In genomic region chr3:105614288-105615030, GRCh38 we compare ENCODE assay signal across 27 cellular contexts.
DNase-seq lines count a peak whose midpoint lies in the region; ATAC-seq and TF ChIP-seq lines count a peak whose summit lies in the region.
"Had no signal": no experiment of that assay in that cellular context is flagged by ENCODE, and none has a peak within 500 bp of the region (broad histone marks: within the 10 kb centered on the region; RNA-seq: fewer than 3 reads in every experiment).

No MANE protein-coding gene starts in this region.

- H2BK5ac ChIP-seq in mesenchymal stem cell (ENCODE audit: low read depth, low read length, poor library complexity, severe bottlenecking) = no peak overlapping the region

- no peak overlapping the region for H3K27ac Mint-ChIP-seq in Caco-2 (ENCODE audit: unreplicated experiment)
- H3K27ac Mint-ChIP-seq: activated CD4-positive, alpha-beta memory T cell treated with anti-CD3 and anti-CD28 coated beads for 36 hours; activated naive CD4-positive, alpha-beta T cell treated with anti-CD3 and anti-CD28 coated beads, Interleukin-2, amount 50 U/mL, for 24 hours; B cell; H9 had no signal

- no peaks in the 10 kb centered on the region for H3K36me3 ChIP-seq in Caco-2 (ENCODE audit: control insufficient read depth, insufficient read depth, low read length)
- no peaks in the 10 kb centered on the region for H3K36me3 ChIP-seq in mesenchymal stem cell (ENCODE audit: control insufficient read depth in 1 of 2, insufficient read depth in 2 of 2, low read depth in 1 of 2, low read length in 2 of 2)
- H3K36me3 ChIP-seq: sigmoid colon had no signal

- H2AFZ ChIP-seq in mesenchymal stem cell (ENCODE audit: low read depth, low read length) = no peak overlapping the region

- peaks cover 14% of the 10 kb centered on the region for H3K4me1 ChIP-seq in Caco-2
- no peaks in the 10 kb centered on the region for H3K4me1 ChIP-seq in mesenchymal stem cell (ENCODE audit: control insufficient read depth, insufficient read depth, low read depth, low read length)
- H3K4me1 ChIP-seq: sigmoid colon had no signal

- POLR2A ChIA-PET in Caco-2 (lab: Charles Lee) = no interaction called here

- no peak overlapping the region for H3K4ac ChIP-seq in mesenchymal stem cell (ENCODE audit: low read depth in 1 of 2, low read length in 2 of 2)

- no peak overlapping the region for H2AK5ac ChIP-seq in mesenchymal stem cell (ENCODE audit: low read length, severe bottlenecking)

- H3K23ac ChIP-seq in mesenchymal stem cell (ENCODE audit: low read length in 2 of 2) = no peak overlapping the region

- no peaks in the 10 kb centered on the region for H3K79me1 ChIP-seq in mesenchymal stem cell (replicated peaks; ENCODE audit: low read length, poor library complexity, severe bottlenecking)

- no peak overlapping the region for H4K8ac ChIP-seq in mesenchymal stem cell (ENCODE audit: low read length)

- peak; percentile 20 to 61 for DNase-seq in Caco-2
- DNase-seq in NCI-H226 = peak; percentile 62
- peak; percentile 30 to 64 for DNase-seq in erythroblast (lab: John Stamatoyannopoulos, UW)
- DNase-seq in mesenchymal stem cell = peak; percentile 42
- no peak for DNase-seq in DMS 273 (lab: John Stamatoyannopoulos, UW; ENCODE audit: unreplicated experiment)
- DNase-seq in omental fat pad (ENCODE audit: low spot score) = no peak
- DNase-seq: activated CD4-positive, alpha-beta memory T cell treated with anti-CD3 and anti-CD28 coated beads for 36 hours; activated T-cell treated with anti-CD3 and anti-CD28 coated beads, Interleukin-2, amount 50 U/mL, for 1 hour; body of pancreas; Calu3; dorsolateral prefrontal cortex; GF-D8; H9; hypothalamus; KG1; left colon; NCI-H1048; NCI-H2171; occipital lobe; sigmoid colon; stimulated activated CD4-positive, alpha-beta T cell treated with anti-CD3 and anti-CD28 coated beads, Interleukin-4, amount 100 ng/mL, for 1 hour; substantia nigra had no signal

- H3K9ac ChIP-seq in mesenchymal stem cell (ENCODE audit: low read length) = no peak overlapping the region

- H3K9me3 ChIP-seq in Caco-2 = no peaks in the 10 kb centered on the region
- H3K9me3 ChIP-seq in mesenchymal stem cell (ENCODE audit: control insufficient read depth, low read length) = no peaks in the 10 kb centered on the region
- H3K9me3 ChIP-seq: body of pancreas, sigmoid colon had no signal

- H3K4me1 Mint-ChIP-seq in Caco-2 (ENCODE audit: low read depth, unreplicated experiment) = peaks cover 5% of the 10 kb centered on the region
- H3K4me1 Mint-ChIP-seq: activated naive CD4-positive, alpha-beta T cell treated with anti-CD3 and anti-CD28 coated beads, Interleukin-2, amount 50 U/mL, for 24 hours; B cell had no signal

- no peak overlapping the region for H3K4me2 ChIP-seq in mesenchymal stem cell (ENCODE audit: low read length, poor library complexity, severe bottlenecking)

- no peak overlapping the region for H3K4me3 Mint-ChIP-seq in Caco-2 (ENCODE audit: unreplicated experiment)
- H3K4me3 Mint-ChIP-seq: activated CD4-positive, alpha-beta memory T cell treated with anti-CD3 and anti-CD28 coated beads for 36 hours; activated naive CD4-positive, alpha-beta T cell treated with anti-CD3 and anti-CD28 coated beads, Interleukin-2, amount 50 U/mL, for 24 hours; B cell; H9 had no signal

- H3K4me3 ChIP-seq in Caco-2 (ENCODE audit: low read depth, low read length) = no peak overlapping the region
- H3K4me3 ChIP-seq in mesenchymal stem cell (ENCODE audit: insufficient read depth in 1 of 2, low read depth in 1 of 2, low read length in 2 of 2) = no peak overlapping the region
- H3K4me3 ChIP-seq: body of pancreas, dorsolateral prefrontal cortex, sigmoid colon had no signal

- BruUV-seq in Caco-2 (replicated peaks; lab: Mats Ljungman, UMichigan) = no TSS peak

- H3K27me3 ChIP-seq in Caco-2 (replicated peaks; ENCODE audit: control insufficient read depth, insufficient read depth, low read length) (no peaks in the 10 kb centered on the region), mesenchymal stem cell (ENCODE audit: control insufficient read depth in 1 of 2, insufficient read depth in 1 of 2, low read length in 2 of 2) (no peaks in the 10 kb centered on the region)
- H3K27me3 ChIP-seq: body of pancreas, dorsolateral prefrontal cortex, sigmoid colon had no signal

- no peaks in the 10 kb centered on the region for H3K36me3 Mint-ChIP-seq in Caco-2 (ENCODE audit: insufficient read depth, unreplicated experiment)
- H3K36me3 Mint-ChIP-seq: activated CD4-positive, alpha-beta memory T cell treated with anti-CD3 and anti-CD28 coated beads for 36 hours had no signal

- H4K91ac ChIP-seq in mesenchymal stem cell (ENCODE audit: low read length) = no peak overlapping the region

- no peak overlapping the region for H2BK15ac ChIP-seq in mesenchymal stem cell (ENCODE audit: low read depth, poor library complexity, severe bottlenecking)

- TF ChIP-seq POLR2A in erythroblast (IDR thresholded peaks at IDR 0.05; ENCODE audit: low read length) = no peak

- no peak for ATAC-seq in GM21723 (IDR thresholded peaks at IDR 0.05; ENCODE audit: unreplicated experiment)
- ATAC-seq in GM21529 (IDR thresholded peaks at IDR 0.05; ENCODE audit: unreplicated experiment) = no peak
- ATAC-seq in omental fat pad (ENCODE audit: low FRiP score) = no peak
- ATAC-seq: body of pancreas, esophagus mucosa, left colon had no signal

- H3K27ac ChIP-seq in mesenchymal stem cell (ENCODE audit: low read length, poor library complexity, severe bottlenecking) = no peak overlapping the region
- H3K27ac ChIP-seq: body of pancreas, sigmoid colon had no signal

- H3K27me3 Mint-ChIP-seq in Caco-2 (ENCODE audit: insufficient read depth, unreplicated experiment) = no peaks in the 10 kb centered on the region
- H3K27me3 Mint-ChIP-seq: activated CD4-positive, alpha-beta memory T cell treated with anti-CD3 and anti-CD28 coated beads for 36 hours; activated naive CD4-positive, alpha-beta T cell treated with anti-CD3 and anti-CD28 coated beads, Interleukin-2, amount 50 U/mL, for 24 hours; B cell had no signal

- TF ChIP-seq CTCF in Caco-2 (IDR thresholded peaks at IDR 0.05; ENCODE audit: insufficient read depth in 1 of 2, low read depth in 1 of 2, low read length in 1 of 2, severe bottlenecking in 1 of 2, unreplicated experiment in 1 of 2) = no peak
- TF ChIP-seq CTCF in omental fat pad (IDR thresholded peaks at IDR 0.05) = no peak

- H2BK12ac ChIP-seq in mesenchymal stem cell (ENCODE audit: low read length in 2 of 2) = no peak overlapping the region

- H2BK120ac ChIP-seq in mesenchymal stem cell (ENCODE audit: low read depth, low read length) = no peak overlapping the region

- H3K18ac ChIP-seq in mesenchymal stem cell (ENCODE audit: low read depth in 1 of 2, low read length in 2 of 2) = no peak overlapping the region

- intact Hi-C loops in Caco-2 (cut with micrococcal nuclease; ENCODE audit: unreplicated experiment) = no loop called here

- no peak overlapping the region for H3K14ac ChIP-seq in mesenchymal stem cell (ENCODE audit: low read length in 2 of 2)

- CTCF ChIA-PET in Caco-2 (lab: Charles Lee) = no interaction called here

- H3K9me3 Mint-ChIP-seq in Caco-2 (ENCODE audit: unreplicated experiment) = no peaks in the 10 kb centered on the region
- H3K9me3 Mint-ChIP-seq: activated CD4-positive, alpha-beta memory T cell treated with anti-CD3 and anti-CD28 coated beads for 36 hours; activated naive CD4-positive, alpha-beta T cell treated with anti-CD3 and anti-CD28 coated beads, Interleukin-2, amount 50 U/mL, for 24 hours; H9 had no signal

Comparison
In these comparisons a context has a peak if more than half of its experiments do, and no peak if none do; other contexts are left out.
1. DNase-seq: peak in Caco-2 (2 of 2), NCI-H226 (single experiment), erythroblast (2 of 2) and mesenchymal stem cell (single experiment); none in DMS 273 (single experiment) and omental fat pad (single experiment).